ENCODE assay signal across 8 cellular contexts in genomic region chr17:78839173-78839761, GRCh38. TPM values are rescaled to one million over a fixed set of nuclear protein-coding genes. Genes with fewer than 3 reads are reported as not detected.
DNase-seq lines count a peak whose midpoint lies in the region; ATAC-seq and TF ChIP-seq lines count a peak whose summit lies in the region.

No MANE protein-coding gene starts in this region.

- peak; percentile 1 for DNase-seq in DMS79 treated with DMSO at 0.1 percent for 48 hours (lab: John Stamatoyannopoulos, UW)
- no peak for DNase-seq in DMS79 (lab: John Stamatoyannopoulos, UW)
- no peak for DNase-seq in SK-N-MC (ENCODE audit: low read depth, low spot score)
- DNase-seq in esophagus squamous epithelium (lab: John Stamatoyannopoulos, UW): no peak
- DNase-seq in prostate gland (ENCODE audit: low spot score): no peak
- no peak for DNase-seq in NCI-H446 treated with DMSO at 0.1 percent for 48 hours (lab: John Stamatoyannopoulos, UW)
- no peak for DNase-seq in NCI-H1436 (lab: John Stamatoyannopoulos, UW)

- no peak for TF ChIP-seq POLR2A in esophagus squamous epithelium (IDR thresholded peaks at IDR 0.05)
- no peak for TF ChIP-seq POLR2A in prostate gland (IDR thresholded peaks at IDR 0.05)

- TF ChIP-seq CTCF in esophagus squamous epithelium (IDR thresholded peaks at IDR 0.05) (no peak), prostate gland (IDR thresholded peaks at IDR 0.05) (no peak)

- no peak for ATAC-seq in GM21717 (IDR thresholded peaks at IDR 0.05; ENCODE audit: unreplicated experiment)

- H3K4me3 ChIP-seq in SK-N-MC: peak overlapping the region; percentile 94
- peak overlapping the region; percentile 79 to 98 (median 96) for H3K4me3 ChIP-seq in esophagus squamous epithelium
- peak overlapping the region; percentile 84 to 87 for H3K4me3 ChIP-seq in prostate gland

- H3K4me1 ChIP-seq in esophagus squamous epithelium: peaks cover 17 to 39% (median 22%) of the 10 kb centered on the region in 3 donors
- peaks cover 9% of the 10 kb centered on the region for H3K4me1 ChIP-seq in prostate gland (replicated peaks)

- H3K36me3 ChIP-seq in SK-N-MC (ENCODE audit: insufficient read depth, low read length): peaks cover 35% of the 10 kb centered on the region
- peaks cover 23 to 41% (median 27%) of the 10 kb centered on the region in 3 donors for H3K36me3 ChIP-seq in esophagus squamous epithelium
- H3K36me3 ChIP-seq in prostate gland: peaks cover 9% of the 10 kb centered on the region in 2 donors

- peak overlapping the region; percentile 96 for H3K9ac ChIP-seq in SK-N-MC (ENCODE audit: insufficient read length)

- no peak overlapping the region for H3K27ac ChIP-seq in SK-N-MC
- H3K27ac ChIP-seq in esophagus squamous epithelium: peak overlapping the region; percentile 98 to 100 (median 100)
- H3K27ac ChIP-seq in prostate gland: peak overlapping the region; percentile 97

- H3K9me3 ChIP-seq in SK-N-MC (ENCODE audit: low read depth, low read length) (no peaks in the 10 kb centered on the region), esophagus squamous epithelium (no peaks in the 10 kb centered on the region), prostate gland (no peaks in the 10 kb centered on the region)

- H3K27me3 ChIP-seq in esophagus squamous epithelium: no peaks in the 10 kb centered on the region
- H3K27me3 ChIP-seq in prostate gland (replicated peaks; ENCODE audit: insufficient read depth): no peaks in the 10 kb centered on the region

- intact Hi-C loops in esophagus squamous epithelium (cut with DNase I): no loop called here
- intact Hi-C loops in prostate gland (cut with DNase I): no loop called here

- WGBS in esophagus squamous epithelium, 2 donors: 14 to 18% methylated on average over 12 to 13 of the region's 13 CpGs
- WGBS in prostate gland: 22% methylated on average over 13 of the region's 13 CpGs

RNA-seq across cellular contexts. Expression of gene USP36, which starts 1.3 kb away (rescaled TPM):
- 10 to 100 TPM; 13.2 to 38.9 (median 22.4) TPM for total RNA-seq in esophagus squamous epithelium
- total RNA-seq in prostate gland: 10 to 100 TPM; 31.2 to 66.6 TPM

RNA-seq across cellular contexts. Expression of gene CYTH1, which starts 57.2 kb away (rescaled TPM):
- total RNA-seq in esophagus squamous epithelium (10 to 100 TPM; 42.1 to 86.7 (median 67.5) TPM), prostate gland (10 to 100 TPM; 65.2 to 73.9 TPM)
